Comparison of ENCODE assay signal across 30 cellular contexts in the genomic region with DNA sequence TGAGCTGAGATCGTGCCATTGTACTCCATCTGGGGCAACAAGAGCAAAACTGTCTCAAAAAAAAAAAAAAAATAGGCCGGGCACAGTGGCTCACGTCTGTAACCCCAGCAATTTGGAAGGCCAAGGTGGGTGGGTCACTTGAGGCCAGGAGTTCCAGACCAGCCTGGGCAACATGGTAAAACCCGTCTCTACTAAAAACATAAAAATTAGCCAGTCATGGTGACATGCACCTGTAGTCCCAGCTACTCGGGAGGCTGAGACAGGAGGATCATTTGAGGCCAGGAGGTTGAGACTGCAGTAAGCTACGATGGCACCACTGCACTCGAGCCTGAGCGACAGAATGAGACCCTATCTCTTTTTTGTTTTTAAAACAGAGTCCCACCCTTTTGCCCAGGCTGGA. TPM values are rescaled to one million over a fixed set of nuclear protein-coding genes. Genes with fewer than 3 reads are reported as not detected.
"Had no signal": no experiment of that assay in that cellular context is flagged by ENCODE, and none has a peak within 500 bp of the region (broad histone marks: within the 10 kb centered on the region; RNA-seq: fewer than 3 reads in every experiment).

No MANE protein-coding gene starts in this region.

- H3K27me3 Mint-ChIP-seq: activated CD4-positive, alpha-beta memory T cell treated with anti-CD3 and anti-CD28 coated beads for 36 hours; activated CD4-positive, alpha-beta T cell treated with anti-CD3 and anti-CD28 coated beads for 36 hours; activated CD4-positive, alpha-beta T cell treated with anti-CD3 and anti-CD28 coated beads, Interleukin-2, amount 10 ng/mL, durations not matched to agents 24 days and 14 days; activated CD8-positive, alpha-beta memory T cell treated with anti-CD3 and anti-CD28 coated beads, Interleukin-2, amount 10 ng/mL, durations not matched to agents 7 days and 5 days; activated naive CD4-positive, alpha-beta T cell treated with anti-CD3 and anti-CD28 coated beads, Interleukin-2, amount 10 ng/mL, durations not matched to agents 7 days and 5 days; activated naive CD8-positive, alpha-beta T cell treated with anti-CD3 and anti-CD28 coated beads, Interleukin-2, amount 10 ng/mL, durations not matched to agents 7 days and 5 days; brain; dendritic cell treated with granulocyte-macrophage colony-stimulating factor and Interleukin-4, amounts not matched to agents 40 ng/mL and 50 ng/mL, for 4 days had no signal

- H3K9me3 Mint-ChIP-seq: activated CD4-positive, alpha-beta memory T cell treated with anti-CD3 and anti-CD28 coated beads for 36 hours; activated CD4-positive, alpha-beta T cell treated with anti-CD3 and anti-CD28 coated beads, Interleukin-2, amount 10 ng/mL, durations not matched to agents 24 days and 14 days; activated naive CD4-positive, alpha-beta T cell treated with anti-CD3 and anti-CD28 coated beads, Interleukin-2, amount 10 ng/mL, durations not matched to agents 7 days and 5 days; activated naive CD4-positive, alpha-beta T cell treated with anti-CD3 and anti-CD28 coated beads, Interleukin-2, amount 50 U/mL, for 72 hours; activated naive CD8-positive, alpha-beta T cell treated with anti-CD3 and anti-CD28 coated beads, Interleukin-2, amount 10 ng/mL, durations not matched to agents 7 days and 5 days; activated T-helper 1 cell treated with anti-CD3 and anti-CD28 coated beads, Interleukin-12 subunit alpha, Interleukin-12 subunit beta, Interleukin-2, Interleukin-4 antibody, amounts not matched to agents 30 ng/mL and 10 ng/mL and 1 ng/mL, durations not matched to agents 14 hours and 24 hours and 36 hours; activated T-helper 2 cell treated with anti-CD3 and anti-CD28 coated beads, Interferon-gamma antibody, Interleukin-2, Interleukin-4, amounts not matched to agents 10 μg/mL and 5 μg/mL and 100 μg/mL, durations not matched to agents 14 hours and 24 hours and 36 hours; brain; dendritic cell treated with granulocyte-macrophage colony-stimulating factor and Interleukin-4, amounts not matched to agents 40 ng/mL and 50 ng/mL, for 4 days; endodermal cell had no signal

- H3K4me3 Mint-ChIP-seq: activated CD4-positive, alpha-beta memory T cell treated with anti-CD3 and anti-CD28 coated beads for 36 hours; activated CD4-positive, alpha-beta T cell treated with anti-CD3 and anti-CD28 coated beads for 36 hours; activated CD4-positive, alpha-beta T cell treated with anti-CD3 and anti-CD28 coated beads, Interleukin-2, amount 10 ng/mL, durations not matched to agents 24 days and 14 days; activated CD8-positive, alpha-beta memory T cell treated with anti-CD3 and anti-CD28 coated beads, Interleukin-2, amount 10 ng/mL, durations not matched to agents 7 days and 5 days; activated CD8-positive, alpha-beta T cell treated with anti-CD3 and anti-CD28 coated beads, Interleukin-2, amount 10 ng/mL, durations not matched to agents 7 days and 5 days; activated naive CD4-positive, alpha-beta T cell treated with anti-CD3 and anti-CD28 coated beads, Interleukin-2, amount 10 ng/mL, durations not matched to agents 7 days and 5 days; activated naive CD8-positive, alpha-beta T cell treated with anti-CD3 and anti-CD28 coated beads, Interleukin-2, amount 10 ng/mL, durations not matched to agents 7 days and 5 days; activated T-helper 1 cell treated with anti-CD3 and anti-CD28 coated beads, Interleukin-12 subunit alpha, Interleukin-12 subunit beta, Interleukin-2, Interleukin-4 antibody, amounts not matched to agents 30 ng/mL and 10 ng/mL and 1 ng/mL, durations not matched to agents 14 hours and 24 hours and 36 hours; brain; dendritic cell treated with granulocyte-macrophage colony-stimulating factor and Interleukin-4, amounts not matched to agents 40 ng/mL and 50 ng/mL, for 4 days; endodermal cell had no signal

- DNase-seq: activated CD4-positive, alpha-beta memory T cell treated with anti-CD3 and anti-CD28 coated beads for 36 hours; activated CD4-positive, alpha-beta T cell treated with anti-CD3 and anti-CD28 coated beads for 36 hours; activated CD4-positive, alpha-beta T cell treated with anti-CD3 and anti-CD28 coated beads, Interleukin-2, amount 10 ng/mL, durations not matched to agents 24 days and 14 days; activated CD4-positive, CD25-positive, alpha-beta regulatory T cell; activated CD4-positive, CD25-positive, alpha-beta regulatory T cell treated with anti-CD3 and anti-CD28 coated beads, Interleukin-2, amount 50 U/mL, for 72 hours; activated CD8-positive, alpha-beta memory T cell treated with anti-CD3 and anti-CD28 coated beads, Interleukin-2, amount 10 ng/mL, durations not matched to agents 7 days and 5 days; activated CD8-positive, alpha-beta memory T cell treated with anti-CD3 and anti-CD28 coated beads, Interleukin-2, amount 50 U/mL, for 4 hours; activated CD8-positive, alpha-beta T cell treated with anti-CD3 and anti-CD28 coated beads, Interleukin-2, amount 10 ng/mL, durations not matched to agents 7 days and 5 days; activated effector memory CD4-positive, alpha-beta T cell treated with anti-CD3 and anti-CD28 coated beads, Interleukin-2, amount 50 U/mL, for 16 hours; activated naive CD4-positive, alpha-beta T cell treated with anti-CD3 and anti-CD28 coated beads, Interleukin-2, amount 10 ng/mL, durations not matched to agents 7 days and 5 days; activated naive CD8-positive, alpha-beta T cell treated with anti-CD3 and anti-CD28 coated beads, Interleukin-2, amount 10 ng/mL, durations not matched to agents 7 days and 5 days; activated T-cell treated with anti-CD3 and anti-CD28 coated beads, Interleukin-2, amount 50 U/mL, for 1 hour; activated T-cell treated with anti-CD3 and anti-CD28 coated beads, Interleukin-2, amount 50 U/mL, for 48 hours; central memory CD4-positive, alpha-beta T cell; dorsolateral prefrontal cortex; effector memory CD4-positive, alpha-beta T cell; endodermal cell; foreskin fibroblast; head of caudate nucleus; T-helper 1 cell; T-helper 2 cell had no signal

- H3K27ac Mint-ChIP-seq: activated CD4-positive, alpha-beta memory T cell treated with anti-CD3 and anti-CD28 coated beads for 36 hours; activated CD4-positive, alpha-beta T cell treated with anti-CD3 and anti-CD28 coated beads for 36 hours; activated CD4-positive, alpha-beta T cell treated with anti-CD3 and anti-CD28 coated beads, Interleukin-2, amount 10 ng/mL, durations not matched to agents 24 days and 14 days; activated CD8-positive, alpha-beta memory T cell treated with anti-CD3 and anti-CD28 coated beads, Interleukin-2, amount 10 ng/mL, durations not matched to agents 7 days and 5 days; activated CD8-positive, alpha-beta T cell treated with anti-CD3 and anti-CD28 coated beads, Interleukin-2, amount 10 ng/mL, durations not matched to agents 7 days and 5 days; activated naive CD4-positive, alpha-beta T cell treated with anti-CD3 and anti-CD28 coated beads, Interleukin-2, amount 10 ng/mL, durations not matched to agents 7 days and 5 days; activated naive CD4-positive, alpha-beta T cell treated with anti-CD3 and anti-CD28 coated beads, Interleukin-2, amount 50 U/mL, for 72 hours; activated naive CD8-positive, alpha-beta T cell treated with anti-CD3 and anti-CD28 coated beads, Interleukin-2, amount 10 ng/mL, durations not matched to agents 7 days and 5 days; activated T-helper 1 cell treated with anti-CD3 and anti-CD28 coated beads, Interleukin-12 subunit alpha, Interleukin-12 subunit beta, Interleukin-2, Interleukin-4 antibody, amounts not matched to agents 30 ng/mL and 10 ng/mL and 1 ng/mL, durations not matched to agents 14 hours and 24 hours and 36 hours; activated T-helper 2 cell treated with anti-CD3 and anti-CD28 coated beads, Interferon-gamma antibody, Interleukin-2, Interleukin-4, amounts not matched to agents 10 μg/mL and 5 μg/mL and 100 μg/mL, durations not matched to agents 14 hours and 24 hours and 36 hours; brain; dendritic cell treated with granulocyte-macrophage colony-stimulating factor and Interleukin-4, amounts not matched to agents 40 ng/mL and 50 ng/mL, for 4 days; endodermal cell had no signal

- ATAC-seq: activated CD4-positive, alpha-beta T cell treated with anti-CD3 and anti-CD28 coated beads for 36 hours; activated CD8-positive, alpha-beta memory T cell treated with anti-CD3 and anti-CD28 coated beads, Interleukin-2, amount 10 ng/mL, durations not matched to agents 7 days and 5 days; activated CD8-positive, alpha-beta T cell treated with anti-CD3 and anti-CD28 coated beads, Interleukin-2, amount 10 ng/mL, durations not matched to agents 7 days and 5 days; activated naive CD4-positive, alpha-beta T cell treated with anti-CD3 and anti-CD28 coated beads, Interleukin-2, amount 50 U/mL, for 72 hours; esophagus mucosa had no signal

- H3K4me1 Mint-ChIP-seq: endodermal cell had no signal

- H3K36me3 Mint-ChIP-seq: activated CD4-positive, alpha-beta memory T cell treated with anti-CD3 and anti-CD28 coated beads for 36 hours; activated naive CD4-positive, alpha-beta T cell treated with anti-CD3 and anti-CD28 coated beads, Interleukin-2, amount 50 U/mL, for 72 hours had no signal

- H3K9me3 ChIP-seq: ascending aorta, breast epithelium had no signal

RNA-seq across cellular contexts. Expression of gene PDE4C, which starts 44.1 kb away (rescaled TPM):
- total RNA-seq: activated CD4-positive, alpha-beta memory T cell treated with anti-CD3 and anti-CD28 coated beads for 36 hours; activated CD4-positive, alpha-beta T cell treated with anti-CD3 and anti-CD28 coated beads for 36 hours; activated CD8-positive, alpha-beta memory T cell treated with anti-CD3 and anti-CD28 coated beads for 36 hours; activated T-helper 1 cell treated with anti-CD3 and anti-CD28 coated beads, Interleukin-12 subunit alpha, Interleukin-12 subunit beta, Interleukin-2, Interleukin-4 antibody, amounts not matched to agents 30 ng/mL and 10 ng/mL and 1 ng/mL, durations not matched to agents 14 hours and 24 hours and 36 hours; ascending aorta had no signal
